11 cellular contexts compared by ENCODE assay signal in genomic region chr2:44233450-44234128, GRCh38. TPM values are rescaled to one million over a fixed set of nuclear protein-coding genes. Genes with fewer than 3 reads are reported as not detected.
DNase-seq lines count a peak whose midpoint lies in the region; ATAC-seq and TF ChIP-seq lines count a peak whose summit lies in the region.
"Had no signal": no experiment of that assay in that cellular context is flagged by ENCODE, and none has a peak within 500 bp of the region (broad histone marks: within the 10 kb centered on the region; RNA-seq: fewer than 3 reads in every experiment).

No MANE protein-coding gene starts in this region.

- in situ Hi-C loops in SK-MEL-5 (cut with HindIII; ENCODE audit: low pct_unique_long_range_greater_than_20kb, low sequenced_read_pairs), result no loop called here

- H3K9me3 ChIP-seq in HCT116 (ENCODE audit: control insufficient read depth in 1 of 2, insufficient read depth in 1 of 2, low read depth in 1 of 2, low read length in 2 of 2), result no peaks in the 10 kb centered on the region

- no TSS peak for BruUV-seq in HCT116 (replicated peaks; lab: Mats Ljungman, UMichigan)

- TF ChIP-seq RAD21 in HCT116 (IDR thresholded peaks at IDR 0.05; ENCODE audit: low read depth), result no peak

- H3K9ac ChIP-seq in HCT116 (ENCODE audit: low read length), result no peak overlapping the region

- H3K27ac ChIP-seq in HCT116 (ENCODE audit: low read depth, low read length), result no peak overlapping the region; the same call in 1 of the 2 replicates
- H3K27ac ChIP-seq in foreskin keratinocyte, result no peak overlapping the region

- DNase-seq in AG04449 (ENCODE audit: low read depth, low spot score), result peak; percentile 24
- DNase-seq in HCT116 (ENCODE audit: low read depth, low spot score), result no peak
- peak; percentile 41 for DNase-seq in SK-MEL-5 (ENCODE audit: low read depth, low spot score)
- DNase-seq in foreskin keratinocyte, result peak; percentile 53 to 74
- no peak for DNase-seq in activated CD4-positive, alpha-beta T cell treated with anti-CD3 and anti-CD28 coated beads for 4 hours
- no peak for DNase-seq in medulla oblongata (ENCODE audit: extremely low spot score)
- DNase-seq: activated naive CD8-positive, alpha-beta T cell treated with anti-CD3 and anti-CD28 coated beads, Interleukin-2, amount 10 ng/mL, durations not matched to agents 7 days and 5 days; DND-41; stimulated activated CD4-positive, alpha-beta T cell treated with anti-CD3 and anti-CD28 coated beads, Interleukin-15, amount 100 ng/mL, for 24 hours had no signal

- H3K9me2 ChIP-seq in HCT116 (ENCODE audit: insufficient read depth), result no peaks in the 10 kb centered on the region

- ATAC-seq in HCT116 (peak; percentile 67), foreskin keratinocyte (peak; percentile 55), HG03354 (IDR thresholded peaks at IDR 0.05; ENCODE audit: poor library complexity, severe bottlenecking, unreplicated experiment) (no peak), GM19023 (IDR thresholded peaks at IDR 0.05; ENCODE audit: unreplicated experiment) (no peak)

- intact Hi-C loops in HCT116 (cut with micrococcal nuclease), result no loop called here

- TF ChIP-seq CTCF in AG04449 (IDR thresholded peaks at IDR 0.05; ENCODE audit: insufficient read depth, low read length, missing control alignments), result no peak
- TF ChIP-seq CTCF in HCT116 (IDR thresholded peaks at IDR 0.05 in 2 of 3, conservative IDR thresholded peaks at IDR 0.05 in 1 of 3; ENCODE audit: borderline replicate concordance in 1 of 3, insufficient read depth in 1 of 3, low read depth in 2 of 3, low read length in 2 of 3), result no peak
- no peak for TF ChIP-seq CTCF in foreskin keratinocyte (conservative IDR thresholded peaks at IDR 0.05)

- RAD21 ChIA-PET in HCT116 (lab: Charles Lee; ENCODE audit: low non-redundant PET in 1 of 2, low total read pairs in 2 of 2, uncharacterized antibody in 2 of 2, unreplicated experiment in 2 of 2), result no interaction called here

- H3K27me3 ChIP-seq in HCT116 (ENCODE audit: insufficient read depth, low read length) (no peaks in the 10 kb centered on the region), foreskin keratinocyte (no peaks in the 10 kb centered on the region)

- H3K4me3 ChIP-seq in AG04449 (ENCODE audit: low read depth, low read length) (no peak overlapping the region), HCT116 (replicated peaks in 1 of 2; ENCODE audit: low read depth in 1 of 2, low read length in 2 of 2) (no peak overlapping the region)

- H3K36me3 ChIP-seq in HCT116 (ENCODE audit: control insufficient read depth in 1 of 2, insufficient read depth in 2 of 2, low read length in 2 of 2), result no peaks in the 10 kb centered on the region

- H3K4me1 ChIP-seq in HCT116 (ENCODE audit: control insufficient read depth in 1 of 2, insufficient read depth in 2 of 2, low read length in 2 of 2) (peaks cover 11 to 17% of the 10 kb centered on the region in 2 experiments), foreskin keratinocyte (peaks cover 13% of the 10 kb centered on the region)

- no peak for TF ChIP-seq POLR2A in HCT116 (IDR thresholded peaks at IDR 0.05; ENCODE audit: borderline replicate concordance, extremely low read depth, insufficient read depth, insufficient read length)

- no peak overlapping the region for H2AFZ ChIP-seq in HCT116 (ENCODE audit: low read depth, low read length, poor library complexity, severe bottlenecking)

- no peaks in the 10 kb centered on the region for H4K20me1 ChIP-seq in HCT116 (ENCODE audit: insufficient read depth)

- H3K4me2 ChIP-seq in HCT116 (ENCODE audit: low read length), result peak overlapping the region; percentile 48

- no peaks in the 10 kb centered on the region for H3K79me2 ChIP-seq in HCT116 (ENCODE audit: insufficient read depth, low read length)

- CTCF ChIA-PET in AG04449 (lab: Yijun Ruan, JAX) (interaction anchor here (0.7 to 2.1 kb wide), 5 partner anchors 10 to 147 kb away, joined by 3 to 11 read pairs (median 4); no protein-coding TSS in a partner anchor), HCT116 (lab: Charles Lee) (interaction anchor here (1.2 to 4.3 kb wide), 2 partner anchors 10 to 62 kb away, joined by 3 to 29 read pairs; no protein-coding TSS in a partner anchor)

- POLR2A ChIA-PET in AG04449 (lab: Yijun Ruan, JAX), result no interaction called here
- POLR2A ChIA-PET in HCT116 (lab: Charles Lee), result no interaction called here

TF ChIP-seq in HCT116, 20 proteins besides CTCF, POLR2A, EP300 and RAD21:
- no peak for TF ChIP-seq SRF (IDR thresholded peaks at IDR 0.05; ENCODE audit: low read depth)
- no peak for TF ChIP-seq SP1 (IDR thresholded peaks at IDR 0.05; ENCODE audit: low read depth)
- no peak for TF ChIP-seq EZH2 (IDR thresholded peaks at IDR 0.05)
- no peak for TF ChIP-seq ZNF274 (IDR thresholded peaks at IDR 0.05; ENCODE audit: low read depth, low read length)
- no peak for TF ChIP-seq YY1 (IDR thresholded peaks at IDR 0.05; ENCODE audit: extremely low read depth, insufficient replicate concordance, low read depth, low read length)
- TF ChIP-seq JUND (IDR thresholded peaks at IDR 0.05), result peak; percentile 49
- peak; percentile 53 for TF ChIP-seq FOSL1 (IDR thresholded peaks at IDR 0.05; ENCODE audit: low read depth)
- TF ChIP-seq, protein P1, sequence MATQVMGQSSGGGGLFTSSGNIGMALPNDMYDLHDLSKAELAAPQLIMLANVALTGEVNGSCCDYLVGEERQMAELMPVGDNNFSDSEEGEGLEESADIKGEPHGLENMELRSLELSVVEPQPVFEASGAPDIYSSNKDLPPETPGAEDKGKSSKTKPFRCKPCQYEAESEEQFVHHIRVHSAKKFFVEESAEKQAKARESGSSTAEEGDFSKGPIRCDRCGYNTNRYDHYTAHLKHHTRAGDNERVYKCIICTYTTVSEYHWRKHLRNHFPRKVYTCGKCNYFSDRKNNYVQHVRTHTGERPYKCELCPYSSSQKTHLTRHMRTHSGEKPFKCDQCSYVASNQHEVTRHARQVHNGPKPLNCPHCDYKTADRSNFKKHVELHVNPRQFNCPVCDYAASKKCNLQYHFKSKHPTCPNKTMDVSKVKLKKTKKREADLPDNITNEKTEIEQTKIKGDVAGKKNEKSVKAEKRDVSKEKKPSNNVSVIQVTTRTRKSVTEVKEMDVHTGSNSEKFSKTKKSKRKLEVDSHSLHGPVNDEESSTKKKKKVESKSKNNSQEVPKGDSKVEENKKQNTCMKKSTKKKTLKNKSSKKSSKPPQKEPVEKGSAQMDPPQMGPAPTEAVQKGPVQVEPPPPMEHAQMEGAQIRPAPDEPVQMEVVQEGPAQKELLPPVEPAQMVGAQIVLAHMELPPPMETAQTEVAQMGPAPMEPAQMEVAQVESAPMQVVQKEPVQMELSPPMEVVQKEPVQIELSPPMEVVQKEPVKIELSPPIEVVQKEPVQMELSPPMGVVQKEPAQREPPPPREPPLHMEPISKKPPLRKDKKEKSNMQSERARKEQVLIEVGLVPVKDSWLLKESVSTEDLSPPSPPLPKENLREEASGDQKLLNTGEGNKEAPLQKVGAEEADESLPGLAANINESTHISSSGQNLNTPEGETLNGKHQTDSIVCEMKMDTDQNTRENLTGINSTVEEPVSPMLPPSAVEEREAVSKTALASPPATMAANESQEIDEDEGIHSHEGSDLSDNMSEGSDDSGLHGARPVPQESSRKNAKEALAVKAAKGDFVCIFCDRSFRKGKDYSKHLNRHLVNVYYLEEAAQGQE (IDR thresholded peaks at IDR 0.05; ENCODE audit: low read depth), result no peak

RNA-seq across cellular contexts. Expression of gene SLC3A1, which starts 41.7 kb away (rescaled TPM):
- total RNA-seq in HCT116 (2021; ENCODE audit: unreplicated experiment) (not detected), foreskin keratinocyte (not detected in 2 replicates)
- polyA plus RNA-seq in HCT116 (2012), result 0.02 TPM in 1 of 2 replicates, not detected in the other
- 0.08 and 0.61 TPM in 2 replicates for total RNA-seq in SK-MEL-5 (2014; rRNA removed; shearing (Covaris generic))
- not detected in 2 replicates for polyA plus RNA-seq in SK-MEL-5 (2015; cell fraction: cytosol; rRNA removed)
- polyA plus RNA-seq in SK-MEL-5 (2015; cell fraction: nucleus; rRNA removed), result 0.31 TPM in 1 of 2 replicates, not detected in the other
- polyA plus RNA-seq in foreskin keratinocyte, result 0.03 TPM in 1 of 2 replicates, not detected in the other

Comparison
In these comparisons a context has a peak if more than half of its experiments do, and no peak if none do; other contexts are left out.
1. DNase-seq: peak in AG04449 (single experiment), SK-MEL-5 (single experiment) and foreskin keratinocyte (2 of 2); none in HCT116 (single experiment), activated CD4-positive, alpha-beta T cell treated with anti-CD3 and anti-CD28 coated beads for 4 hours (0 of 2) and medulla oblongata (single experiment).
2. ATAC-seq: peak in HCT116 (single experiment) and foreskin keratinocyte (single experiment); none in HG03354 (single experiment) and GM19023 (single experiment).